In the genomic region with DNA sequence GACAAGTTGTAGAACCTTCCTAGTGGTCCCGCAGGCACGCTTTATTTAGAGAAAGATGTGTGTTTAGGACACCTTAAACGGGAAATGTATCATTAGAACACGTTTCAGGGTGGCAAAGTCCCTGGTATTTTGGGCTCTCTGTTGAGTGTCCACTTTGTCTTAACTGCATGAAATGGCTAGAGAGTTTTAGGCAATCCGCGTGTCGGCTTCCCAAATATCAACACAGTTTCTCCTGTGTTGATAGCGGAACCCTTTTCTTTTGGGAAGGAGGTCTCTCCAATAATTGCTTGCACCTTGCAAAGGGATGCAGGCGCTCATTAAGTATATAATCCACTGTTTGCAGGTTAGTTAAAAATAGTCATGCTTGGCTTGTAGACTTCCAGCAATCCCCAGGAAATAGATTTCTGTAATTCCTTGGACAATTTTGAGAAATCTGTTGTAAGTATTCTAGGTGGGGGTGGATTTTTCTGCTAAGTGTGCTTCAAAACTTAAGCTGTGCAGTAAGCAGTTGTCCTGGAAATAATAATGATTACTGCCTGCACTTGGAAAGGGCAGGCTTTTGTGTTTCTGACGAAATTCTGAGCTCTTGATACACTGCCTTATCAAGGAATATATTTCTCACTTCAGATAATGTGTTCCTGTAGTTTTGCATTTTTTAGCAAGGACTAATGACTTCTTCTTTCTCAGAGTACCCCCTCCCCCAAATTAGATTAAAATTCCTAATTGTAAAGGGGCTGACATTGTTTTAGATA, we compare ENCODE assay signal across 10 cellular contexts. TPM values are rescaled to one million over a fixed set of nuclear protein-coding genes. Genes with fewer than 3 reads are reported as not detected.
DNase-seq lines count a peak whose midpoint lies in the region; ATAC-seq and TF ChIP-seq lines count a peak whose summit lies in the region.
"Had no signal": no experiment of that assay in that cellular context is flagged by ENCODE, and none has a peak within 500 bp of the region (broad histone marks: within the 10 kb centered on the region; RNA-seq: fewer than 3 reads in every experiment).

No MANE protein-coding gene starts in this region.

- peak overlapping the region; percentile 4 for H2AFZ ChIP-seq in fibroblast of lung (ENCODE audit: low read length)
- no peak overlapping the region for H2AFZ ChIP-seq in parathyroid adenoma

- ATAC-seq in Panc1, result no peak
- ATAC-seq in HG03457 (IDR thresholded peaks at IDR 0.05; ENCODE audit: unreplicated experiment), result no peak
- no peak for ATAC-seq in HG03460 (IDR thresholded peaks at IDR 0.05; ENCODE audit: unreplicated experiment)

- TF ChIP-seq CTCF in Panc1 (IDR thresholded peaks at IDR 0.05) (no peak), fibroblast of lung (conservative IDR thresholded peaks at IDR 0.05 in 1 of 2, IDR thresholded peaks at IDR 0.05 in 1 of 2; ENCODE audit: low read depth in 1 of 2, low read length in 2 of 2) (no peak), parathyroid adenoma (IDR thresholded peaks at IDR 0.05) (no peak)

- H3K4me3 ChIP-seq in Panc1 (ENCODE audit: low read depth in 2 of 2, low read length in 2 of 2), result peak overlapping the region; percentile 58 to 67
- peak overlapping the region; percentile 25 to 53 (median 32) for H3K4me3 ChIP-seq in fibroblast of lung (replicated peaks in 1 of 4; ENCODE audit: control extremely low read depth in 1 of 4, insufficient read depth in 1 of 4, low read depth in 3 of 4, low read length in 4 of 4)
- no peak overlapping the region for H3K4me3 ChIP-seq in parathyroid adenoma (ENCODE audit: low read depth, low read length)

- no TSS peak for BruUV-seq in Panc1 (replicated peaks; lab: Mats Ljungman, UMichigan)

- no peak for DNase-seq in Panc1 (ENCODE audit: low read depth, low spot score)
- peak in 1 of 2 donors; percentile 23 for DNase-seq in fibroblast of lung (ENCODE audit: low read depth in 2 of 2)
- no peak for DNase-seq in COLO668 (lab: John Stamatoyannopoulos, UW; ENCODE audit: unreplicated experiment)
- no peak for DNase-seq in NCI-H1930 (lab: John Stamatoyannopoulos, UW)
- DNase-seq: activated naive CD4-positive, alpha-beta T cell had no signal

- H3K27ac ChIP-seq in Panc1 (ENCODE audit: low read length), result peak overlapping the region; percentile 58
- H3K27ac ChIP-seq in fibroblast of lung (ENCODE audit: insufficient read depth, low read length), result no peak overlapping the region
- peak overlapping the region; percentile 94 for H3K27ac ChIP-seq in parathyroid adenoma
- H3K27ac ChIP-seq: foreskin keratinocyte had no signal

- H3K4me2 ChIP-seq in fibroblast of lung (ENCODE audit: extremely low read depth, insufficient read depth, low read length) (peak overlapping the region; percentile 56), parathyroid adenoma (ENCODE audit: low read length) (peak overlapping the region; percentile 42)

- H3K4me1 ChIP-seq in ES-I3 (ENCODE audit: insufficient read depth, low read length) (peaks cover 12% of the 10 kb centered on the region), Panc1 (ENCODE audit: control insufficient read depth, insufficient read depth, low read length) (peaks cover 19% of the 10 kb centered on the region), fibroblast of lung (ENCODE audit: control insufficient read depth, extremely low read depth, insufficient read depth, low read length) (peaks cover 2% of the 10 kb centered on the region), parathyroid adenoma (peaks cover 25% of the 10 kb centered on the region)

- in situ Hi-C loops in Panc1 (cut with HindIII; ENCODE audit: low pct_unique_long_range_greater_than_20kb, low sequenced_read_pairs), result no loop called here

- H3K9me3 ChIP-seq in ES-I3 (ENCODE audit: control insufficient read depth, insufficient read depth, low read length) (no peaks in the 10 kb centered on the region), Panc1 (ENCODE audit: control insufficient read depth, insufficient read depth, low read depth, low read length) (no peaks in the 10 kb centered on the region), fibroblast of lung (ENCODE audit: control insufficient read depth, insufficient read depth, low read depth, low read length) (no peaks in the 10 kb centered on the region), parathyroid adenoma (ENCODE audit: control insufficient read depth, low read length) (no peaks in the 10 kb centered on the region)

- no peaks in the 10 kb centered on the region for H4K20me1 ChIP-seq in fibroblast of lung (ENCODE audit: control insufficient read depth, extremely low read depth, insufficient read depth, low read length)

- intact Hi-C loops in Panc1 (cut with micrococcal nuclease; ENCODE audit: unreplicated experiment), result loop anchor here (10.0 kb wide), 1 partner anchor 448 kb away; no protein-coding TSS in a partner anchor

- CTCF ChIA-PET in Panc1 (lab: Charles Lee), result interaction anchor here (0.6 kb wide), 2 partner anchors 62 to 105 kb away, joined by 4 to 9 read pairs; no protein-coding TSS in a partner anchor

- H3K79me2 ChIP-seq in fibroblast of lung (ENCODE audit: control insufficient read depth, insufficient read depth, low read length) (no peaks in the 10 kb centered on the region), parathyroid adenoma (peaks cover 31% of the 10 kb centered on the region)

- H3K27me3 ChIP-seq in Panc1 (ENCODE audit: control insufficient read depth, insufficient read depth, low read length) (no peaks in the 10 kb centered on the region), fibroblast of lung (ENCODE audit: control insufficient read depth, insufficient read depth, low read length) (peaks cover 11% of the 10 kb centered on the region), parathyroid adenoma (ENCODE audit: control insufficient read depth, insufficient read depth, low read length) (no peaks in the 10 kb centered on the region)

- POLR2A ChIA-PET in Panc1 (lab: Charles Lee), result interaction anchor here (0.6 kb wide), 1 partner anchor 360 kb away, joined by 3 read pairs; no protein-coding TSS in a partner anchor

- H3K9ac ChIP-seq in ES-I3 (ENCODE audit: low read depth, low read length) (peak overlapping the region; percentile 84; the same call in 1 of the 2 replicates), fibroblast of lung (ENCODE audit: insufficient read depth, low read length) (no peak overlapping the region), parathyroid adenoma (peak overlapping the region; percentile 37)

- no peaks in the 10 kb centered on the region for H3K36me3 ChIP-seq in ES-I3 (ENCODE audit: insufficient read depth, low read length)
- no peaks in the 10 kb centered on the region for H3K36me3 ChIP-seq in Panc1 (ENCODE audit: control insufficient read depth, insufficient read depth, low read length)
- no peaks in the 10 kb centered on the region for H3K36me3 ChIP-seq in fibroblast of lung (ENCODE audit: control insufficient read depth, insufficient read depth, low read length)
- no peaks in the 10 kb centered on the region for H3K36me3 ChIP-seq in parathyroid adenoma (ENCODE audit: control insufficient read depth, insufficient read depth, low read length)

RNA-seq across cellular contexts. Expression of gene KIAA1549L, which starts 1.4 kb away (rescaled TPM):
- total RNA-seq in Panc1 (2021; ENCODE audit: unreplicated experiment) (15.5 TPM), fibroblast of lung (0.17 and 0.26 TPM in 2 replicates)
- polyA plus RNA-seq in Panc1 (2012; ENCODE audit: insufficient read length), result 15.1 TPM
- polyA plus RNA-seq in fibroblast of lung, result 1.1 and 1.3 TPM in 2 replicates
- polyA plus RNA-seq in fibroblast of lung (2012), result 1.2 and 1.5 TPM in 2 replicates
- polyA minus RNA-seq in fibroblast of lung (ENCODE audit: low replicate concordance), result 7.1 and 7.3 TPM in 2 replicates

Comparison
In these comparisons a context has a peak if more than half of its experiments do, and no peak if none do; other contexts are left out.
1. RNA of gene KIAA1549L, which starts 1.4 kb away (total RNA-seq): 15.5 TPM in Panc1 (single experiment); 0.17 to 0.26 TPM in fibroblast of lung; every median in the first group is over 10 times any median in the second.